In the genomic region with DNA sequence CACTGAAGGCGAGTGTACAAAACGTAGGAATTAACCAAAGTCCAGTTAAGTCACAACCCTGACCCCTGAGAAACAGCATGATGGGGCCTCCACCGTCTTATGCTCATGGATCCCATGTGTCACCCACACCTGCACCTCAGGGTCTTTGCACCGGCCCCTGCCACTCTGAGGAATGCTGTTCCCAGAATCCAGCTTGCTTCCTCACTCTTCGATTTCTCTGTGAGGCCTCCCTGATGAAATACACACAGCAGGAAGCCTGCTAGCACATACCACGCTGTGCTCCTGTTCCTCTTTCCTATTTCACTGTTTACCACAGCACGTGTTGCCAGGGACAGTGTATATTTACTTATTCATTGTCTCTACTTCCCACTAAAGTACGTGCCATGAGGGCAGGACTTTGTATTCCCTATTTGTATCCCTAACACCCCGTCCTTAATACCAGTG, we compare ENCODE assay signal across 8 cellular contexts. TPM values are rescaled to one million over a fixed set of nuclear protein-coding genes. Genes with fewer than 3 reads are reported as not detected.
DNase-seq lines count a peak whose midpoint lies in the region; ATAC-seq, FAIRE-seq and TF ChIP-seq lines count a peak whose summit lies in the region.
"Not testable (repeated sequence)": the region's sequence is repeated elsewhere in the genome, so short reads cannot be mapped to it uniquely, and the experiment has no call there.

No MANE protein-coding gene starts in this region.

- not testable (repeated sequence) for FAIRE-seq in HepG2 (lab: Jason Lieb, UNC)

- H3K4me1 ChIP-seq in left ventricle myocardium inferior: peaks cover 11% of the 10 kb centered on the region
- H3K4me1 ChIP-seq in HepG2 (ENCODE audit: insufficient read depth, low read length): peaks cover 18% of the 10 kb centered on the region

- not testable (repeated sequence) for H2AFZ ChIP-seq in HepG2 (ENCODE audit: low read length)

- 74% methylated on average over 9 of the region's 9 CpGs for WGBS in HepG2 (ENCODE audit: low lambda C conversion rate)

- H3K27ac ChIP-seq in left ventricle myocardium inferior (replicated peaks) (peak overlapping the region; percentile 47), HepG2 (ENCODE audit: extremely low read length, insufficient read depth, low read length) (peak overlapping the region; percentile 75)

- not testable (repeated sequence) for TF ChIP-seq CTCF in CD14-positive monocyte (IDR thresholded peaks at IDR 0.05); astrocyte of the spinal cord (IDR thresholded peaks at IDR 0.05; ENCODE audit: low read depth, low read length); endothelial cell (IDR thresholded peaks at IDR 0.05; ENCODE audit: unreplicated experiment); left ventricle myocardium inferior (IDR thresholded peaks at IDR 0.05; ENCODE audit: borderline replicate concordance); HepG2 (CRISPR knock-in tag; IDR thresholded peaks at IDR 0.05); progenitor cell of endocrine pancreas (IDR thresholded peaks at IDR 0.05; ENCODE audit: unreplicated experiment)

- not testable (repeated sequence) for H4K20me1 ChIP-seq in HepG2 (ENCODE audit: insufficient read depth, low read length)

- not testable (repeated sequence) for DNase-seq in CD14-positive monocyte (ENCODE audit: low spot score); endothelial cell (ENCODE audit: low spot score); left ventricle myocardium inferior; progenitor cell of endocrine pancreas (ENCODE audit: low spot score, unreplicated experiment)
- DNase-seq in HEK293T (ENCODE audit: extremely low spot score) (peak; percentile 0), MV-4-11 (lab: John Stamatoyannopoulos, UW) (peak; percentile 67), astrocyte of the spinal cord (ENCODE audit: low read depth, low spot score) (peak; percentile 6), HepG2 (ENCODE audit: low spot score) (peak; percentile 11)

- H3K79me2 ChIP-seq in HepG2 (ENCODE audit: insufficient read depth, low read length): not testable (repeated sequence)

- BruUV-seq in HepG2 (replicated peaks; lab: Mats Ljungman, UMichigan): TSS peak; percentile 31

- in situ Hi-C loops in astrocyte of the spinal cord (cut with HindIII; ENCODE audit: low sequenced_read_pairs); HepG2 (cut with HindIII; ENCODE audit: extremely low pct_ligation_motif_present, low pct_unique_long_range_greater_than_20kb): not testable (repeated sequence)

- H3K27me3 ChIP-seq in left ventricle myocardium inferior (ENCODE audit: low read depth); HepG2 (ENCODE audit: control insufficient read depth in 1 of 2, insufficient read depth in 2 of 2, low read length in 2 of 2): not testable (repeated sequence)

- peaks cover 27% of the 10 kb centered on the region for H3K36me3 ChIP-seq in left ventricle myocardium inferior
- H3K36me3 ChIP-seq in HepG2 (replicated peaks in 1 of 2; ENCODE audit: control insufficient read depth in 1 of 2, insufficient read depth in 2 of 2, low read length in 2 of 2): not testable (repeated sequence)

- peak overlapping the region in 5 of 7 donors; percentile 30 to 92 (median 71) for H3K27ac Mint-ChIP-seq in CD14-positive monocyte
- not testable (repeated sequence) for H3K27ac Mint-ChIP-seq in endothelial cell (ENCODE audit: unreplicated experiment)
- peak overlapping the region; percentile 2 for H3K27ac Mint-ChIP-seq in progenitor cell of endocrine pancreas

- H3K9me3 ChIP-seq in left ventricle myocardium inferior (replicated peaks); HepG2 (ENCODE audit: low read length): not testable (repeated sequence)

- not testable (repeated sequence) for H3K4me3 Mint-ChIP-seq in CD14-positive monocyte; progenitor cell of endocrine pancreas (ENCODE audit: low read depth)
- peak overlapping the region; percentile 9 for H3K4me3 Mint-ChIP-seq in endothelial cell (ENCODE audit: unreplicated experiment)

- intact Hi-C loops in CD14-positive monocyte (cut with micrococcal nuclease); left ventricle myocardium inferior (cut with micrococcal nuclease); HepG2 (cut with micrococcal nuclease; ENCODE audit: unreplicated experiment): not testable (repeated sequence)

- not testable (repeated sequence) for H3K9ac ChIP-seq in HepG2 (ENCODE audit: insufficient read depth, low read depth, low read length)

- not testable (repeated sequence) for H3K27me3 Mint-ChIP-seq in CD14-positive monocyte (ENCODE audit: low read depth in 3 of 3); endothelial cell (ENCODE audit: unreplicated experiment); progenitor cell of endocrine pancreas

- H3K4me1 Mint-ChIP-seq in CD14-positive monocyte; endothelial cell (ENCODE audit: unreplicated experiment); progenitor cell of endocrine pancreas (ENCODE audit: low read depth): not testable (repeated sequence)

- not testable (repeated sequence) for TF ChIP-seq RAD21 in HepG2 (CRISPR knock-in tag; IDR thresholded peaks at IDR 0.05)

- TF ChIP-seq EP300 in HepG2 (IDR thresholded peaks at IDR 0.05; ENCODE audit: low read depth in 2 of 2, low read length in 2 of 2); HepG2 (CRISPR knock-in tag; IDR thresholded peaks at IDR 0.05; ENCODE audit: borderline replicate concordance): not testable (repeated sequence)

- not testable (repeated sequence) for H3K4me3 ChIP-seq in astrocyte of the spinal cord (ENCODE audit: low read depth, low read length); left ventricle myocardium inferior; HepG2 (replicated peaks in 1 of 3; ENCODE audit: insufficient read depth in 1 of 3, low read depth in 2 of 3, low read length in 3 of 3)

- H3K9me3 Mint-ChIP-seq in CD14-positive monocyte; endothelial cell (ENCODE audit: unreplicated experiment); progenitor cell of endocrine pancreas (ENCODE audit: low read depth): not testable (repeated sequence)

- POLR2A ChIA-PET in HEK293T (lab: Yijun Ruan, JAX); HepG2 (lab: Yijun Ruan, JAX): not testable (repeated sequence)

- peaks cover 36 to 46% of the 10 kb centered on the region in 2 donors for H3K36me3 Mint-ChIP-seq in CD14-positive monocyte
- not testable (repeated sequence) for H3K36me3 Mint-ChIP-seq in endothelial cell (ENCODE audit: low read depth, unreplicated experiment); progenitor cell of endocrine pancreas (ENCODE audit: insufficient read depth)

- TF ChIP-seq POLR2A in HepG2 (IDR thresholded peaks at IDR 0.05; ENCODE audit: insufficient read depth in 1 of 2, low read depth in 2 of 2, low read length in 2 of 2): not testable (repeated sequence)

- CTCF ChIA-PET in HEK293T (lab: Yijun Ruan, JAX); HepG2 (lab: Yijun Ruan, JAX; ENCODE audit: low intra/inter-chr PET ratio, low total read pairs): not testable (repeated sequence)

- peak; percentile 46 for ATAC-seq in HepG2

- not testable (repeated sequence) for H3K4me2 ChIP-seq in HepG2 (ENCODE audit: low read depth, low read length)

TF ChIP-seq in HepG2, 621 proteins besides CTCF, POLR2A, EP300 and RAD21 (continues in another document):
- TF ChIP-seq TEAD3 (CRISPR knock-in tag; optimal IDR thresholded peaks at IDR 0.05; ENCODE audit: borderline replicate concordance): peak; percentile 25
- TF ChIP-seq SOX13 (IDR thresholded peaks at IDR 0.05): not testable (repeated sequence)
- peak in 1 of 2 experiments; percentile 61; a peak in 2 of 4 replicates for TF ChIP-seq SOX13 (CRISPR knock-in tag; conservative IDR thresholded peaks at IDR 0.05 in 1 of 2, IDR thresholded peaks at IDR 0.05 in 1 of 2)

RNA-seq across cellular contexts. Expression of gene WASHC2A, which starts 33.4 kb away (rescaled TPM):
- polyA plus RNA-seq in CD14-positive monocyte (10 to 100 TPM; 10.9 to 18.8 TPM), HepG2 (2011; rRNA removed) (20.7 and 22.8 TPM in 2 replicates)
- total RNA-seq in endothelial cell (ENCODE audit: unreplicated experiment) (79.3 TPM), left ventricle myocardium inferior (45.4 TPM), HepG2 (2016; rRNA removed; fragmentation: Illumina TruSeq; extraction: Trizol) (29.6 and 42.1 TPM in 2 replicates), progenitor cell of endocrine pancreas (40.4 and 50.5 TPM in 2 replicates)
- total RNA-seq in HepG2 (2016; cell fraction: cytosol; rRNA removed; fragmentation: Illumina TruSeq; extraction: Trizol; ENCODE audit: low read depth): 6.6 and 7.1 TPM in 2 replicates
- total RNA-seq in HepG2 (2016; cell fraction: insoluble cytoplasmic fraction; rRNA removed; fragmentation: Illumina TruSeq; extraction: Trizol): 29.5 and 35.8 TPM in 2 replicates
- total RNA-seq in HepG2 (2016; cell fraction: membrane; rRNA removed; fragmentation: Illumina TruSeq; extraction: Trizol): 8.1 and 9.6 TPM in 2 replicates
- total RNA-seq in HepG2 (2016; cell fraction: nucleus; rRNA removed; fragmentation: Illumina TruSeq; extraction: Trizol): 36.6 and 38.6 TPM in 2 replicates
- 10.4 and 11.2 TPM in 2 replicates for polyA plus RNA-seq in HepG2 (2011; cell fraction: cytosol; rRNA removed)
- polyA plus RNA-seq in HepG2 (2011; cell fraction: nucleus; rRNA removed): 42.6 and 48.6 TPM in 2 replicates
- polyA plus RNA-seq in HepG2 (2012): 19.8 and 20.5 TPM in 2 replicates
- 1.4 and 1.9 TPM in 2 replicates for polyA plus RNA-seq in HepG2 (2016; cell fraction: cytosol; fragmentation: Illumina TruSeq; extraction: Trizol; ENCODE audit: low read depth)
- polyA plus RNA-seq in HepG2 (2016; cell fraction: insoluble cytoplasmic fraction; fragmentation: Illumina TruSeq; extraction: Trizol; ENCODE audit: low read depth): 29.3 and 32.5 TPM in 2 replicates
- polyA plus RNA-seq in HepG2 (2016; cell fraction: membrane; fragmentation: Illumina TruSeq; extraction: Trizol; ENCODE audit: low read depth): 3.3 and 3.5 TPM in 2 replicates
- 61.7 and 65.9 TPM in 2 replicates for polyA plus RNA-seq in HepG2 (2016; cell fraction: nucleus; fragmentation: Illumina TruSeq; extraction: Trizol; ENCODE audit: insufficient read depth, low read depth)
- 9.0 and 15.5 TPM in 2 replicates for polyA minus RNA-seq in HepG2 (2011; rRNA and poly(A)+ RNA removed; ENCODE audit: low replicate concordance)
- polyA minus RNA-seq in HepG2 (2011; cell fraction: cytosol; rRNA and poly(A)+ RNA removed): 14.3 and 17.2 TPM in 2 replicates
- 54.2 and 74.1 TPM in 2 replicates for polyA minus RNA-seq in HepG2 (2011; cell fraction: nucleus; rRNA and poly(A)+ RNA removed)
